23 cellular contexts compared by ENCODE assay signal in the genomic region with DNA sequence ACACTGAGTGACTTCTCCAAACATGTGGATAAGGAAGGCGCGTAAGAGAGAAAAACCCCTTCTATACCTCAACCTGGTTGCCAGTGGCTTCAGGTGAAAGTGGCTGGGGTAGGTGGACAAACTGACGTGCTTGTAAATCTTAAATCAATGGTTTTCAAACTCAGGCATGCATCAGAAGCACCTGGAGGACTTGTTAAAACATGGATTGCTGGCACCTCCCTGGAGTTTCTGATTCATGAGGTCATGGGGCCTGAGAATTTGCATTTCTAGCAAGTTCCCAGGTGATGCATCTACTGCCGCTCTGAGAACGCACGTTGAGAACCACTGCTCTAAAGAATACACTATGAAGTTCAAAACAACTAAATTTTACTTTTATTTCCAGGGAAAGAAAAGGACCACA.
"Had no signal": no experiment of that assay in that cellular context is flagged by ENCODE, and none has a peak within 500 bp of the region (broad histone marks: within the 10 kb centered on the region; RNA-seq: fewer than 3 reads in every experiment).

No MANE protein-coding gene starts in this region.

- H3K9me3 ChIP-seq: colonic mucosa, esophagus squamous epithelium, left lung, pancreas, right lobe of liver, suprapubic skin, transverse colon, vagina had no signal

- ATAC-seq: left lung, natural killer cell, pancreas, right lobe of liver had no signal

- H3K4me1 ChIP-seq: colonic mucosa, esophagus squamous epithelium, left lung, pancreas, right lobe of liver, suprapubic skin, transverse colon, vagina had no signal

- H3K27ac ChIP-seq: colonic mucosa, esophagus squamous epithelium, left lung, pancreas, right lobe of liver, suprapubic skin, transverse colon, vagina had no signal

- H3K36me3 ChIP-seq: colonic mucosa, esophagus squamous epithelium, left lung, pancreas, right lobe of liver, suprapubic skin, transverse colon, vagina had no signal

- DNase-seq: colonic mucosa; effector CD8-positive, alpha-beta T cell; endodermal cell; erythroblast; esophagus squamous epithelium; hypothalamus; immature natural killer cell; islet precursor cell; left lung; natural killer cell; occipital lobe; pancreas; retina; right lobe of liver; small intestine; stimulated activated CD4-positive, alpha-beta T cell treated with anti-CD3 and anti-CD28 coated beads, Interleukin-12 subunit alpha, Interleukin-12 subunit beta, amount 100 ng/mL, for 4 hours; stimulated activated CD4-positive, alpha-beta T cell treated with anti-CD3 and anti-CD28 coated beads, Interleukin-1b, Interleukin-23, amount 100 ng/mL, for 48 hours; stimulated activated CD4-positive, alpha-beta T cell treated with anti-CD3 and anti-CD28 coated beads, Interleukin-4, amount 100 ng/mL, for 1 hour; stimulated activated CD8-positive, alpha-beta memory T cell treated with anti-CD3 and anti-CD28 coated beads, Interleukin-4, amount 100 ng/mL, for 48 hours; stimulated activated naive CD4-positive, alpha-beta T cell; transverse colon had no signal

- H3K27me3 ChIP-seq: colonic mucosa, esophagus squamous epithelium, left lung, pancreas, right lobe of liver, suprapubic skin, transverse colon, vagina had no signal

- H3K4me3 ChIP-seq: colonic mucosa, esophagus squamous epithelium, left lung, pancreas, right lobe of liver, suprapubic skin, transverse colon, vagina had no signal
